12 cellular contexts compared by ENCODE assay signal in the genomic region with DNA sequence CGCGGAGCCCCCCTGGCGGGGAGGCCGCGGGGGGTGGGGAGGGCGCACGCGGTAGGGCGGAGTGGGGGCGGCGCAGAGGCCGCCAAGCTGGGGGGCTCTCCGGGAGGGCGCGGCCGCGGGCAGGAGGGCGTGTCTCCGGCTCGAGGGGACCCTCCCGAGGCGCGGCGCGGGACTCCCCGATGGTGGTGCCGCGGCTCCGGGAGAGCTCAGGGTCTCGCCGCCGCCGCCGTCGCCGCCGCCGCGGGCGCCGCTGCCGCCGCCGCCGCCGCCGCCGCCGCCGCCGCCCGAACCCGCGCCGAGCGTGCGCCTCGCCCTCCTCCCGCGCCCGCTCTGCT. TPM values are rescaled to one million over a fixed set of nuclear protein-coding genes. Genes with fewer than 3 reads are reported as not detected.
A peak's percentile ranks its signal among the peaks of the same experiment; 100 is the strongest.
DNase-seq lines count a peak whose midpoint lies in the region; ATAC-seq and TF ChIP-seq lines count a peak whose summit lies in the region.
"Had no signal": no experiment of that assay in that cellular context is flagged by ENCODE, and none has a peak within 500 bp of the region (broad histone marks: within the 10 kb centered on the region; RNA-seq: fewer than 3 reads in every experiment).

A gene (plus strand): TSS at position 314 of the 335 bp plus-strand sequence. CDS start 27 bp downstream, outside the sequence.

- 0% methylated on average over 19 of the region's 61 CpGs for WGBS in smooth muscle cell (ENCODE audit: low lambda C conversion rate)

- H3K79me2 ChIP-seq in smooth muscle cell (ENCODE audit: low read depth) = no peaks in the 10 kb centered on the region

- H3K4me3 Mint-ChIP-seq in T-cell = peak within 1 kb of the TSS in 2 of 3 donors; percentile 17 to 59
- peak within 1 kb of the TSS in 1 of 7 donors; percentile 13 for H3K4me3 Mint-ChIP-seq in CD8-positive, alpha-beta memory T cell

- no peaks in the 10 kb centered on the region for H3K9me3 Mint-ChIP-seq in T-cell
- peaks cover 0 to 5% (median 4%) of the 10 kb centered on the region in 5 donors for H3K9me3 Mint-ChIP-seq in CD8-positive, alpha-beta memory T cell

- no peak within 1 kb of the TSS for H3K27ac ChIP-seq in smooth muscle cell (ENCODE audit: low read depth)
- no peak within 1 kb of the TSS for H3K27ac ChIP-seq in CD8-positive, alpha-beta memory T cell (ENCODE audit: low read depth, low read length)

- peaks cover 44 to 47% of the 10 kb centered on the region in 2 donors for H3K27me3 Mint-ChIP-seq in T-cell
- H3K27me3 Mint-ChIP-seq in CD8-positive, alpha-beta memory T cell = peaks cover 40 to 41% of the 10 kb centered on the region in 2 donors

- no peaks in the 10 kb centered on the region for H3K9me3 ChIP-seq in smooth muscle cell (replicated peaks; ENCODE audit: low read depth)
- no peaks in the 10 kb centered on the region for H3K9me3 ChIP-seq in CD8-positive, alpha-beta memory T cell (ENCODE audit: low read length)

- no peaks in the 10 kb centered on the region for H3K36me3 ChIP-seq in smooth muscle cell (ENCODE audit: low read depth)
- H3K36me3 ChIP-seq in CD8-positive, alpha-beta memory T cell (ENCODE audit: insufficient read depth, low read length) = no peaks in the 10 kb centered on the region

- no peaks in the 10 kb centered on the region for H3K36me3 Mint-ChIP-seq in T-cell
- H3K36me3 Mint-ChIP-seq in CD8-positive, alpha-beta memory T cell = no peaks in the 10 kb centered on the region

- no peak for DNase-seq in T-cell
- peak; percentile 8 for DNase-seq in iPS-NIHi11 (ENCODE audit: low spot score)
- DNase-seq in smooth muscle cell (lab: John Stamatoyannopoulos, UW; ENCODE audit: unreplicated experiment) = no peak
- DNase-seq in NCI-H128 (lab: John Stamatoyannopoulos, UW; ENCODE audit: unreplicated experiment) = no peak
- DNase-seq in CD8-positive, alpha-beta memory T cell = no peak
- DNase-seq: NCI-H187, SW 1271 had no signal

- no peak within 1 kb of the TSS for H3K9ac ChIP-seq in smooth muscle cell (ENCODE audit: low read depth)

- no peaks in the 10 kb centered on the region for H4K20me1 ChIP-seq in smooth muscle cell (ENCODE audit: low read depth)

- POLR2A ChIA-PET in T-cell (lab: Charles Lee) = no interaction called here
- POLR2A ChIA-PET in CD8-positive, alpha-beta memory T cell (lab: Charles Lee) = no interaction called here

- H3F3A ChIP-seq in smooth muscle cell (ENCODE audit: low read depth) = no peaks in the 10 kb centered on the region

- TF ChIP-seq CTCF in GM12875 (IDR thresholded peaks at IDR 0.05; ENCODE audit: borderline replicate concordance, insufficient read depth, low read depth, low read length) = no peak
- TF ChIP-seq CTCF in smooth muscle cell (IDR thresholded peaks at IDR 0.05; ENCODE audit: borderline replicate concordance, insufficient read depth, poor library complexity, severe bottlenecking) = no peak

- CTCF ChIA-PET in T-cell (lab: Charles Lee) = no interaction called here
- CTCF ChIA-PET in CD8-positive, alpha-beta memory T cell (lab: Charles Lee) = no interaction called here

- no peak within 1 kb of the TSS for H2AFZ ChIP-seq in smooth muscle cell (ENCODE audit: low read depth)

- H3K4me3 ChIP-seq in GM12875 (ENCODE audit: low read depth, low read length) (peak within 1 kb of the TSS; percentile 10), smooth muscle cell (peak within 1 kb of the TSS; percentile 46)
- H3K4me3 ChIP-seq in CD8-positive, alpha-beta memory T cell (ENCODE audit: low read length) = no peak within 1 kb of the TSS

- H3K4me1 Mint-ChIP-seq in T-cell = peaks cover 6 to 10% (median 7%) of the 10 kb centered on the region in 3 donors
- H3K4me1 Mint-ChIP-seq in CD8-positive, alpha-beta memory T cell = peaks cover 0 to 16% (median 2%) of the 10 kb centered on the region in 3 donors

- peaks cover 96% of the 10 kb centered on the region for H3K27me3 ChIP-seq in smooth muscle cell (ENCODE audit: low read depth)
- no peaks in the 10 kb centered on the region for H3K27me3 ChIP-seq in CD8-positive, alpha-beta memory T cell (ENCODE audit: insufficient read depth, low read length, poor library complexity, severe bottlenecking)

- H3K27ac Mint-ChIP-seq in T-cell = no peak within 1 kb of the TSS
- no peak within 1 kb of the TSS for H3K27ac Mint-ChIP-seq in CD8-positive, alpha-beta memory T cell

- H3K4me1 ChIP-seq in smooth muscle cell (ENCODE audit: low read depth) = peaks cover 14% of the 10 kb centered on the region
- H3K4me1 ChIP-seq in CD8-positive, alpha-beta memory T cell (ENCODE audit: insufficient read depth, low read length) = no peaks in the 10 kb centered on the region

- ATAC-seq in T-cell (replicated peaks in 1 of 4) = no peak
- no peak for ATAC-seq in GM21423 (IDR thresholded peaks at IDR 0.05; ENCODE audit: unreplicated experiment)
- ATAC-seq in GM18502 (IDR thresholded peaks at IDR 0.05; ENCODE audit: poor library complexity, unreplicated experiment) = no peak

- peak within 1 kb of the TSS; percentile 85 for H3K4me2 ChIP-seq in smooth muscle cell

RNA-seq across cellular contexts. Expression of the gene that starts here (rescaled TPM):
- total RNA-seq in T-cell = under 1 TPM in 2 of 5 donors, not detected in 3; 0.03 TPM
- 0.40 and 0.58 TPM in 2 replicates for total RNA-seq in smooth muscle cell
- polyA plus RNA-seq in smooth muscle cell = 0.87 and 1.1 TPM in 2 replicates
- not detected for total RNA-seq in CD8-positive, alpha-beta memory T cell
- polyA plus RNA-seq in CD8-positive, alpha-beta memory T cell = not detected
- total RNA-seq: fibroblast of villous mesenchyme, G401 had no signal
